In the genomic region with DNA sequence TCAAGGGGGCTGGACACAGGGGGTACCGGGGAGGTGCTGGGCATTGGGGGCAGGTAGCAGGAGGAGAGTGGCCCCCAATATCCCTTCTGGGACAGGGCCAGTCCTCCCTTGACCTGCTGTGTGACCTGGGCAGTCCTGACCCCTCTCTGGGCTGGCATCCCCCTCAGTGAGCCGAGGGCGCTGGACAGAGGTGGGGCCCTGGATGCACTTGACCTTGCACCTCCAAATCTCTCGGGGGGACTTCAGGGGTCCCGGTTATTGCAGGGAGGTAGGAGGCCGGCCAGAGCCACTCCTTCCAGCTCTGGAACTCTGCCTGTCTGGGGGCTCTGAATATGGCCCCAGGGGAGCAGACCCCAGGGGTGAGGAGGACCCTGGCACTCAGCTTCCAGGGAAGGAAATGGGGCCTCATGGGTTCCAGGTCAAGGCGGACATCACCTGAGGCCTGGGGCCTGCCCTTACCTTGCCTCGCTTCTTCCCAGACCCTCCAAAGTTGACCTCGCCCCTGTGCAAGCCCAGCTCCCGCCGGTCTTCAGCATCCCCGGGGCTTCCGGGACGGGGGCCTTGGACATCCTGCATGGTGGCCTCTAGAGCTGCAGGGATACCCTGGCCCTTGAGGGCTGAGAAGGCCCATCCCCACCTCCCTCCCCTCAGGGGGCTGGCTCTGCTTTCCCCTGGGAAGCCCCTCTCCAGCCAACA, we compare ENCODE assay signal across 1 cellular context.
TF ChIP-seq lines count a peak whose summit lies in the region.

No MANE protein-coding gene starts in this region.

TF ChIP-seq in SK-N-SH, 30 proteins besides CTCF, POLR2A, EP300 and RAD21:
- TF ChIP-seq, protein P1, sequence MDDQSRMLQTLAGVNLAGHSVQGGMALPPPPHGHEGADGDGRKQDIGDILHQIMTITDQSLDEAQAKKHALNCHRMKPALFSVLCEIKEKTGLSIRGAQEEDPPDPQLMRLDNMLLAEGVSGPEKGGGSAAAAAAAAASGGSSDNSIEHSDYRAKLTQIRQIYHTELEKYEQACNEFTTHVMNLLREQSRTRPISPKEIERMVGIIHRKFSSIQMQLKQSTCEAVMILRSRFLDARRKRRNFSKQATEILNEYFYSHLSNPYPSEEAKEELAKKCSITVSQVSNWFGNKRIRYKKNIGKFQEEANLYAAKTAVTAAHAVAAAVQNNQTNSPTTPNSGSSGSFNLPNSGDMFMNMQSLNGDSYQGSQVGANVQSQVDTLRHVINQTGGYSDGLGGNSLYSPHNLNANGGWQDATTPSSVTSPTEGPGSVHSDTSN (IDR thresholded peaks at IDR 0.05), result no peak
